Comparison of ENCODE assay signal across 20 cellular contexts in genomic region chrX:29911673-29912072, GRCh38.
A peak's percentile ranks its signal among the peaks of the same experiment; 100 is the strongest.
DNase-seq lines count a peak whose midpoint lies in the region; ATAC-seq and TF ChIP-seq lines count a peak whose summit lies in the region.
"Had no signal": no experiment of that assay in that cellular context is flagged by ENCODE, and none has a peak within 500 bp of the region (broad histone marks: within the 10 kb centered on the region; RNA-seq: fewer than 3 reads in every experiment).

No MANE protein-coding gene starts in this region.

- BruUV-seq in MCF 10A (replicated peaks; lab: Mats Ljungman, UMichigan) = no TSS peak

- no peak for ATAC-seq in body of pancreas
- ATAC-seq: CD8-positive, alpha-beta T cell had no signal

- no peak overlapping the region for H3K9ac ChIP-seq in colonic mucosa (ENCODE audit: low read depth in 2 of 2, low read length in 2 of 2)

- in situ Hi-C loops in SK-MEL-5 (cut with HindIII; ENCODE audit: low pct_unique_long_range_greater_than_20kb, low sequenced_read_pairs) = no loop called here

- H3K4me3 ChIP-seq in breast epithelium (no peak overlapping the region), colonic mucosa (no peak overlapping the region), body of pancreas (no peak overlapping the region)
- H3K4me3 ChIP-seq in effector memory CD4-positive, alpha-beta T cell (ENCODE audit: insufficient read depth, low read depth, low read length, poor library complexity, severe bottlenecking) = no peak overlapping the region
- H3K4me3 ChIP-seq: MG63 had no signal

- DNase-seq in MCF 10A (ENCODE audit: unreplicated experiment) = peak; percentile 23
- no peak for DNase-seq in breast epithelium (ENCODE audit: low spot score in 2 of 2)
- DNase-seq in HT-29 (ENCODE audit: low spot score) = peak; percentile 10
- peak; percentile 25 for DNase-seq in SK-MEL-5 (ENCODE audit: low read depth, low spot score)
- DNase-seq in osteocyte (ENCODE audit: extremely low spot score, unreplicated experiment) = no peak
- no peak for DNase-seq in effector memory CD4-positive, alpha-beta T cell
- DNase-seq in colonic mucosa = no peak
- no peak for DNase-seq in body of pancreas
- DNase-seq: activated CD4-positive, alpha-beta T cell treated with anti-CD3 and anti-CD28 coated beads for 48 hours; activated naive CD4-positive, alpha-beta T cell treated with Interleukin-2 at 50 U/mL for 16 hours; CD8-positive, alpha-beta T cell; DMS79 treated with DMSO at 0.1 percent for 48 hours; H7; MG63; NCI-H187; NCI-H446 treated with DMSO at 0.1 percent for 48 hours; occipital lobe; stimulated activated CD4-positive, alpha-beta T cell treated with anti-CD3 and anti-CD28 coated beads, Interleukin-2, amount 100 ng/mL, for 24 hours had no signal

- WGBS in body of pancreas, 2 donors = 60 to 63% methylated on average over 4 of the region's 4 CpGs

- intact Hi-C loops in MCF 10A (cut with micrococcal nuclease) (no loop called here), breast epithelium (cut with DNase I; ENCODE audit: low total_unique reads) (no loop called here), colonic mucosa (cut with DNase I) (no loop called here), body of pancreas (cut with DNase I) (no loop called here)

- H3K4me1 Mint-ChIP-seq in MCF 10A (ENCODE audit: insufficient read depth, unreplicated experiment) = no peaks in the 10 kb centered on the region
- no peaks in the 10 kb centered on the region for H3K4me1 Mint-ChIP-seq in osteocyte (ENCODE audit: unreplicated experiment)

- POLR2A ChIA-PET in MCF 10A (lab: Yijun Ruan, JAX) = no interaction called here

- H3K27ac Mint-ChIP-seq in MCF 10A (ENCODE audit: low read depth, unreplicated experiment) = no peak overlapping the region
- no peak overlapping the region for H3K27ac Mint-ChIP-seq in osteocyte (ENCODE audit: unreplicated experiment)
- H3K27ac Mint-ChIP-seq: CD8-positive, alpha-beta T cell; dendritic cell treated with granulocyte-macrophage colony-stimulating factor and Interleukin-4, amounts not matched to agents 40 ng/mL and 50 ng/mL, for 4 days had no signal

- no peaks in the 10 kb centered on the region for H3K4me1 ChIP-seq in breast epithelium
- H3K4me1 ChIP-seq in effector memory CD4-positive, alpha-beta T cell (ENCODE audit: control insufficient read depth, insufficient read depth, low read length, poor library complexity, severe bottlenecking) = no peaks in the 10 kb centered on the region
- H3K4me1 ChIP-seq in colonic mucosa = no peaks in the 10 kb centered on the region
- no peaks in the 10 kb centered on the region for H3K4me1 ChIP-seq in body of pancreas

- H3K36me3 Mint-ChIP-seq in MCF 10A (ENCODE audit: insufficient read depth, unreplicated experiment) (no peaks in the 10 kb centered on the region), osteocyte (ENCODE audit: unreplicated experiment) (no peaks in the 10 kb centered on the region)
- H3K36me3 Mint-ChIP-seq: CD8-positive, alpha-beta T cell had no signal

- TF ChIP-seq CTCF in MCF 10A (IDR thresholded peaks at IDR 0.05; ENCODE audit: unreplicated experiment) (peak; percentile 23), breast epithelium (IDR thresholded peaks at IDR 0.05) (no peak), osteocyte (IDR thresholded peaks at IDR 0.05) (peak; percentile 35), colonic mucosa (IDR thresholded peaks at IDR 0.05) (no peak), body of pancreas (IDR thresholded peaks at IDR 0.05) (no peak)

- H3K9me3 ChIP-seq in breast epithelium (no peaks in the 10 kb centered on the region), colonic mucosa (no peaks in the 10 kb centered on the region), body of pancreas (no peaks in the 10 kb centered on the region)
- no peaks in the 10 kb centered on the region for H3K9me3 ChIP-seq in effector memory CD4-positive, alpha-beta T cell (ENCODE audit: control insufficient read depth, low read length)
- H3K9me3 ChIP-seq: MG63 had no signal

- H3K36me3 ChIP-seq in breast epithelium = no peaks in the 10 kb centered on the region
- no peaks in the 10 kb centered on the region for H3K36me3 ChIP-seq in effector memory CD4-positive, alpha-beta T cell (ENCODE audit: control insufficient read depth, insufficient read depth, low read length)
- H3K36me3 ChIP-seq in colonic mucosa = no peaks in the 10 kb centered on the region
- no peaks in the 10 kb centered on the region for H3K36me3 ChIP-seq in body of pancreas (replicated peaks in 1 of 2; ENCODE audit: insufficient read depth in 1 of 2, low read depth in 2 of 2)
- H3K36me3 ChIP-seq: MG63 had no signal

- H3K27me3 Mint-ChIP-seq in MCF 10A (ENCODE audit: insufficient read depth, unreplicated experiment) (no peaks in the 10 kb centered on the region), osteocyte (ENCODE audit: unreplicated experiment) (no peaks in the 10 kb centered on the region)
- H3K27me3 Mint-ChIP-seq: dendritic cell treated with granulocyte-macrophage colony-stimulating factor and Interleukin-4, amounts not matched to agents 40 ng/mL and 50 ng/mL, for 4 days had no signal

- TF ChIP-seq POLR2A in breast epithelium (IDR thresholded peaks at IDR 0.05) = no peak
- TF ChIP-seq POLR2A in body of pancreas (IDR thresholded peaks at IDR 0.05) = no peak

- H3K27ac ChIP-seq in breast epithelium (no peak overlapping the region), colonic mucosa (no peak overlapping the region), body of pancreas (no peak overlapping the region)
- H3K27ac ChIP-seq in effector memory CD4-positive, alpha-beta T cell (ENCODE audit: insufficient read depth, low read length, poor library complexity, severe bottlenecking) = no peak overlapping the region
- H3K27ac ChIP-seq: epithelial cell of prostate had no signal

- H3K27me3 ChIP-seq in breast epithelium = peaks cover 0 to 6% of the 10 kb centered on the region in 2 donors
- H3K27me3 ChIP-seq in effector memory CD4-positive, alpha-beta T cell (replicated peaks; ENCODE audit: control insufficient read depth, insufficient read depth, low read length, poor library complexity, severe bottlenecking) = no peaks in the 10 kb centered on the region
- no peaks in the 10 kb centered on the region for H3K27me3 ChIP-seq in colonic mucosa
- no peaks in the 10 kb centered on the region for H3K27me3 ChIP-seq in body of pancreas
- H3K27me3 ChIP-seq: MG63 had no signal

- H3K9me3 Mint-ChIP-seq in MCF 10A (ENCODE audit: unreplicated experiment) (no peaks in the 10 kb centered on the region), osteocyte (ENCODE audit: unreplicated experiment) (no peaks in the 10 kb centered on the region)
- H3K9me3 Mint-ChIP-seq: CD8-positive, alpha-beta T cell; dendritic cell treated with granulocyte-macrophage colony-stimulating factor and Interleukin-4, amounts not matched to agents 40 ng/mL and 50 ng/mL, for 4 days had no signal

- no peak overlapping the region for H3K4me3 Mint-ChIP-seq in MCF 10A (ENCODE audit: unreplicated experiment)
- no peak overlapping the region for H3K4me3 Mint-ChIP-seq in osteocyte (ENCODE audit: unreplicated experiment)
- H3K4me3 Mint-ChIP-seq: CD8-positive, alpha-beta T cell; dendritic cell treated with granulocyte-macrophage colony-stimulating factor and Interleukin-4, amounts not matched to agents 40 ng/mL and 50 ng/mL, for 4 days had no signal

- CTCF ChIA-PET in MCF 10A (lab: Yijun Ruan, JAX) = interaction anchor here (0.7 to 1.7 kb wide), 5 partner anchors 9 to 433 kb away, joined by 3 to 4 read pairs (median 4); no protein-coding TSS in a partner anchor

Comparison
In these comparisons a context has a peak if more than half of its experiments do, and no peak if none do; other contexts are left out.
1. DNase-seq: peak in MCF 10A (single experiment), HT-29 (single experiment) and SK-MEL-5 (single experiment); none in breast epithelium (0 of 2), osteocyte (single experiment), effector memory CD4-positive, alpha-beta T cell (0 of 3), colonic mucosa (single experiment) and body of pancreas (0 of 4).
2. CTCF ChIP-seq: peak in MCF 10A (single experiment) and osteocyte (single experiment); none in breast epithelium (0 of 3), colonic mucosa (single experiment) and body of pancreas (0 of 7).